28 cellular contexts compared by ENCODE assay signal in the genomic region with DNA sequence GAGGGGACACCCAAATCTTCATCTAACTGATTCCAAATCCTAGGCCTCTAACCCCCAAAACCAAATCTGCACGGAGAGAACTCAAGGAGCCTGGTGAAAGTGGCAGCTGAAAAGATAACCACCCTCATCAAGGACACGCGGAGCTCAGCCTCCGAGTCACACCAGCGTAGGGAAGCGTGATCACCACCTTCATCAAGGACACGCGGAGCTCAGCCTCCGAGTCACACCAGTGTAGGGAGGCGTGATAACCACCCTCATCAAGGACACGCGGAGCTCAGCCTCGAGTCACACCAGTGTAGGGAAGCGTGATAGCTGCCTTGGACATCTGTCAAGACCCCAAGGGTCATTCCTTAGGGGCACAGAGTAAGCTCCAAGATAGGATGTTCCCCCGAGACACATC. TPM values are rescaled to one million over a fixed set of nuclear protein-coding genes. Genes with fewer than 3 reads are reported as not detected.
"Had no signal": no experiment of that assay in that cellular context is flagged by ENCODE, and none has a peak within 500 bp of the region (broad histone marks: within the 10 kb centered on the region; RNA-seq: fewer than 3 reads in every experiment).

No MANE protein-coding gene starts in this region.

- H3K27ac ChIP-seq: neural progenitor cell, ovary, parathyroid adenoma, psoas muscle, right lobe of liver, sigmoid colon, stomach, tibial artery, transverse colon, upper lobe of right lung, uterus had no signal

- H3K4me3 ChIP-seq: neural progenitor cell, ovary, psoas muscle, right lobe of liver, sigmoid colon, stomach, tibial artery, transverse colon, upper lobe of right lung, uterus had no signal

- H3K36me3 ChIP-seq: neural progenitor cell, ovary, right lobe of liver, sigmoid colon, stomach, tibial artery, transverse colon, upper lobe of right lung, uterus had no signal

- H3K9me3 ChIP-seq: ovary, psoas muscle, right lobe of liver, sigmoid colon, stomach, tibial artery, transverse colon, upper lobe of right lung, uterus had no signal

- DNase-seq: natural killer cell; occipital lobe; ovary; psoas muscle; right cardiac atrium; right lobe of liver; sigmoid colon; small intestine; stimulated activated CD4-positive, alpha-beta T cell treated with anti-CD3 and anti-CD28 coated beads, Interleukin-15, amount 100 ng/mL, for 24 hours; stimulated activated CD4-positive, alpha-beta T cell treated with anti-CD3 and anti-CD28 coated beads, Interleukin-2, amount 100 ng/mL, for 24 hours; stimulated activated CD4-positive, alpha-beta T cell treated with anti-CD3 and anti-CD28 coated beads, Interleukin-2, amount 100 ng/mL, for 48 hours; stimulated activated CD4-positive, alpha-beta T cell treated with anti-CD3 and anti-CD28 coated beads, Interleukin-4, amount 100 ng/mL, for 24 hours; stimulated activated naive B cell treated with anti-CD40 and anti-IgM and Interleukin-4, amounts not matched to agents 10 μg/mL and 1 μg/mL and 100 μg/mL, for 72 hours; stimulated activated naive CD4-positive, alpha-beta T cell treated with Interleukin-2 at 50 U/mL for 16 hours; stomach; tibial artery; transverse colon; upper lobe of right lung; uterus had no signal

- H3K27me3 ChIP-seq: neural progenitor cell, ovary, right lobe of liver, uterus had no signal

- H3K4me1 ChIP-seq: neural progenitor cell, parathyroid adenoma, psoas muscle, right lobe of liver, sigmoid colon, tibial artery, transverse colon, upper lobe of right lung, uterus had no signal

RNA-seq across cellular contexts. Expression of a gene that starts 29.3 kb away (rescaled TPM):
- total RNA-seq: natural killer cell, occipital lobe, right cardiac atrium, sigmoid colon, skeletal muscle tissue, subcutaneous adipose tissue, temporal lobe had no signal
- polyA plus RNA-seq: neural cell, ovary, right cardiac atrium had no signal

RNA-seq across cellular contexts. Expression of a gene that starts 33.3 kb away (rescaled TPM):
- total RNA-seq: osteoblast, renal cortical epithelial cell, right cardiac atrium, sigmoid colon, temporal lobe had no signal
- polyA plus RNA-seq: neural cell, right cardiac atrium had no signal

RNA-seq across cellular contexts. Expression of a gene that starts 47.4 kb away (rescaled TPM):
- total RNA-seq: progenitor cell of endocrine pancreas, renal cortical epithelial cell had no signal
- polyA plus RNA-seq: neural cell had no signal

RNA-seq across cellular contexts. Expression of a gene that starts 55.1 kb away (rescaled TPM):
- total RNA-seq: skeletal muscle tissue had no signal
